ENCODE assay signal across 31 cellular contexts in genomic region chr2:28477087-28477486, GRCh38.
"Had no signal": no experiment of that assay in that cellular context is flagged by ENCODE, and none has a peak within 500 bp of the region (broad histone marks: within the 10 kb centered on the region; RNA-seq: fewer than 3 reads in every experiment).

No MANE protein-coding gene starts in this region.

- DNase-seq: cortex of kidney; effector memory CD8-positive, alpha-beta T cell; erythroblast; esophagus squamous epithelium; foreskin melanocyte; glutamatergic neuron; heart right ventricle; hippocampal formation; immature natural killer cell; left lung; mesenchymal stem cell; mucosa of descending colon; naive B cell; nucleus accumbens; psoas muscle; right cardiac atrium; sigmoid colon; stimulated activated CD4-positive, alpha-beta T cell treated with anti-CD3 and anti-CD28 coated beads, Interleukin-2, amount 100 ng/mL, for 24 hours; stimulated activated CD4-positive, alpha-beta T cell treated with anti-CD3 and anti-CD28 coated beads, Interleukin-4, amount 100 ng/mL, for 24 hours; stimulated activated naive CD8-positive, alpha-beta T cell treated with anti-CD3 and anti-CD28 coated beads, Interleukin-15, Interleukin-2, amounts not matched to agents 100 U/mL and 50 U/mL, for 24 hours; substantia nigra; testis; tibial artery had no signal

- H3K4me1 ChIP-seq: esophagus squamous epithelium, heart right ventricle, left lung, psoas muscle, sigmoid colon, testis, tibial artery had no signal

- FAIRE-seq: endometrium, keratinocyte, urothelium cell line had no signal

- H3K27ac ChIP-seq: esophagus squamous epithelium, heart right ventricle, left lung, psoas muscle, sigmoid colon, testis, tibial artery had no signal

- H3K27me3 Mint-ChIP-seq: effector memory CD8-positive, alpha-beta T cell had no signal

- H3K9me3 ChIP-seq: esophagus squamous epithelium, mucosa of descending colon, psoas muscle, sigmoid colon, testis, tibial artery had no signal

- H3K27me3 ChIP-seq: esophagus squamous epithelium, heart right ventricle, left lung, sigmoid colon, testis, tibial artery had no signal

- H3K9me3 Mint-ChIP-seq: effector memory CD8-positive, alpha-beta T cell; immature natural killer cell; natural killer cell treated with Interleukin-12 subunit alpha and Interleukin-12 subunit beta and Interleukin-15 and Interleukin-18, amount 100 ng/mL, for 72 hours; neural crest cell had no signal

- H3K36me3 Mint-ChIP-seq: mesothelial cell of epicardium; naive B cell; natural killer cell treated with Interleukin-12 subunit alpha and Interleukin-12 subunit beta and Interleukin-15 and Interleukin-18, amount 100 ng/mL, for 72 hours; stimulated activated memory B cell treated with anti-CD40 and anti-IgM and Interleukin-4, amounts not matched to agents 10 μg/mL and 1 μg/mL and 100 μg/mL, for 72 hours; type B pancreatic cell had no signal

- ATAC-seq: effector memory CD8-positive, alpha-beta T cell; heart right ventricle; left lung; mucosa of descending colon; natural killer cell treated with Interleukin-12 subunit alpha and Interleukin-12 subunit beta and Interleukin-15 and Interleukin-18, amount 100 ng/mL, for 72 hours; psoas muscle; right cardiac atrium; stimulated activated naive CD8-positive, alpha-beta T cell treated with anti-CD3 and anti-CD28 coated beads, Interleukin-15, Interleukin-2, amounts not matched to agents 100 U/mL and 50 U/mL, for 24 hours had no signal

- H3K4me1 Mint-ChIP-seq: neural crest cell; stimulated activated memory B cell treated with anti-CD40 and anti-IgM and Interleukin-4, amounts not matched to agents 10 μg/mL and 1 μg/mL and 100 μg/mL, for 72 hours had no signal

- H3K4me3 ChIP-seq: esophagus squamous epithelium, heart right ventricle, left lung, mucosa of descending colon, psoas muscle, sigmoid colon, testis, tibial artery had no signal

- H3K27ac Mint-ChIP-seq: effector memory CD8-positive, alpha-beta T cell; mesothelial cell of epicardium; naive B cell; natural killer cell treated with Interleukin-12 subunit alpha and Interleukin-12 subunit beta and Interleukin-15 and Interleukin-18, amount 100 ng/mL, for 72 hours; stimulated activated memory B cell treated with anti-CD40 and anti-IgM and Interleukin-4, amounts not matched to agents 10 μg/mL and 1 μg/mL and 100 μg/mL, for 72 hours; type B pancreatic cell had no signal

- H3K4me3 Mint-ChIP-seq: effector memory CD8-positive, alpha-beta T cell; immature natural killer cell; mesothelial cell of epicardium; naive B cell; natural killer cell treated with Interleukin-12 subunit alpha and Interleukin-12 subunit beta and Interleukin-15 and Interleukin-18, amount 100 ng/mL, for 72 hours; neural crest cell; stimulated activated memory B cell treated with anti-CD40 and anti-IgM and Interleukin-4, amounts not matched to agents 10 μg/mL and 1 μg/mL and 100 μg/mL, for 72 hours; type B pancreatic cell had no signal

- H3K36me3 ChIP-seq: esophagus squamous epithelium, heart right ventricle, left lung, sigmoid colon, tibial artery had no signal
